In genomic region chrX:108511721-108512120, GRCh38 we compare ENCODE assay signal across 32 cellular contexts.
DNase-seq lines count a peak whose midpoint lies in the region; ATAC-seq and TF ChIP-seq lines count a peak whose summit lies in the region.
"Had no signal": no experiment of that assay in that cellular context is flagged by ENCODE, and none has a peak within 500 bp of the region (broad histone marks: within the 10 kb centered on the region; RNA-seq: fewer than 3 reads in every experiment).

No MANE protein-coding gene starts in this region.

- H3K27me3 ChIP-seq in gastroesophageal sphincter, result no peaks in the 10 kb centered on the region
- H3K27me3 ChIP-seq: Peyer's patch, sigmoid colon, tibial nerve had no signal

- WGBS in gastroesophageal sphincter (ENCODE audit: low coverage in 1 of 2), 2 donors, result 67 to 88% methylated on average over 1 of the region's 1 CpG

- no peak overlapping the region for H3K27ac ChIP-seq in gastroesophageal sphincter
- H3K27ac ChIP-seq: HL-60, Peyer's patch, sigmoid colon, tibial nerve had no signal

- no peaks in the 10 kb centered on the region for H3K9me3 ChIP-seq in gastroesophageal sphincter
- H3K9me3 ChIP-seq: Peyer's patch, sigmoid colon, tibial nerve had no signal

- H3K4me3 ChIP-seq in NB4 (ENCODE audit: low read depth, low read length) (no peak overlapping the region), foreskin fibroblast (ENCODE audit: low read depth in 1 of 2, low read length in 2 of 2) (no peak overlapping the region), gastroesophageal sphincter (no peak overlapping the region)
- H3K4me3 ChIP-seq: GM12878, Peyer's patch, sigmoid colon, tibial nerve had no signal

- H3K36me3 ChIP-seq in gastroesophageal sphincter, result no peaks in the 10 kb centered on the region
- H3K36me3 ChIP-seq: Peyer's patch, sigmoid colon, tibial nerve had no signal

- no peak for ATAC-seq in gastroesophageal sphincter
- ATAC-seq: activated CD4-positive, alpha-beta T cell treated with anti-CD3 and anti-CD28 coated beads for 36 hours; activated CD8-positive, alpha-beta T cell treated with anti-CD3 and anti-CD28 coated beads for 36 hours; GM12878; HepG2; left colon; natural killer cell treated with Interleukin-12 subunit alpha and Interleukin-12 subunit beta and Interleukin-15 and Interleukin-18, amount 100 ng/mL, for 72 hours; stimulated activated effector memory CD8-positive, alpha-beta T cell treated with anti-CD3 and anti-CD28 coated beads, Interleukin-12 subunit alpha, Interleukin-12 subunit beta, amount 100 ng/mL, for 72 hours had no signal

- no peak for TF ChIP-seq POLR2A in NB4 (IDR thresholded peaks at IDR 0.05; ENCODE audit: extremely low read depth, insufficient read length)
- no peak for TF ChIP-seq POLR2A in gastroesophageal sphincter (IDR thresholded peaks at IDR 0.05)

- peaks cover 0 to 4% (median 0%) of the 10 kb centered on the region in 3 donors for H3K4me1 ChIP-seq in gastroesophageal sphincter
- H3K4me1 ChIP-seq: Peyer's patch, sigmoid colon, tibial nerve had no signal

- TF ChIP-seq CTCF in NB4 (IDR thresholded peaks at IDR 0.05; ENCODE audit: low read depth, low read length) (no peak), foreskin fibroblast (IDR thresholded peaks at IDR 0.05; ENCODE audit: low read depth, low read length) (no peak), gastroesophageal sphincter (IDR thresholded peaks at IDR 0.05) (no peak)

- no peak for TF ChIP-seq EP300 in gastroesophageal sphincter (IDR thresholded peaks at IDR 0.05)

- DNase-seq in HCEC 1CT (peak; percentile 55), NB4 (ENCODE audit: low read depth) (peak; percentile 9), astrocyte of the hippocampus (ENCODE audit: low read depth, low spot score) (peak; percentile 22), foreskin fibroblast (peak; percentile 12 to 46), NCI-H2107 (lab: John Stamatoyannopoulos, UW) (no peak), NCI-H524 (lab: John Stamatoyannopoulos, UW) (no peak)
- DNase-seq in activated CD8-positive, alpha-beta memory T cell treated with anti-CD3 and anti-CD28 coated beads for 24 hours, result no peak
- DNase-seq: ACHN; activated CD4-positive, alpha-beta T cell treated with anti-CD3 and anti-CD28 coated beads for 36 hours; activated CD8-positive, alpha-beta T cell treated with anti-CD3 and anti-CD28 coated beads for 36 hours; CD4-positive, alpha-beta memory T cell; central memory CD4-positive, alpha-beta T cell; endodermal cell; H9; immature natural killer cell; Karpas-422; left colon; NCI-H1092; NCI-H1694 treated with DMSO at 0.1 percent for 48 hours; NCI-H526; occipital lobe; Peyer's patch; sigmoid colon; stimulated activated CD4-positive, alpha-beta T cell treated with anti-CD3 and anti-CD28 coated beads, Interleukin-4, amount 100 ng/mL, for 4 hours; SW 1271 had no signal

Comparison
In these comparisons a context has a peak if more than half of its experiments do, and no peak if none do; other contexts are left out.
1. DNase-seq: peak in HCEC 1CT (single experiment), NB4 (single experiment), astrocyte of the hippocampus (single experiment) and foreskin fibroblast (2 of 2); none in NCI-H2107 (single experiment), activated CD8-positive, alpha-beta memory T cell treated with anti-CD3 and anti-CD28 coated beads for 24 hours (single experiment) and NCI-H524 (0 of 2).